29 cellular contexts compared by ENCODE assay signal in genomic region chr22:24485170-24485569, GRCh38. TPM values are rescaled to one million over a fixed set of nuclear protein-coding genes. Genes with fewer than 3 reads are reported as not detected.
"Had no signal": no experiment of that assay in that cellular context is flagged by ENCODE, and none has a peak within 500 bp of the region (broad histone marks: within the 10 kb centered on the region; RNA-seq: fewer than 3 reads in every experiment).

No MANE protein-coding gene starts in this region.

- H3K27ac ChIP-seq: adrenal gland, body of pancreas, colonic mucosa, epithelial cell of prostate, esophagus squamous epithelium, gastroesophageal sphincter, heart left ventricle, WERI-Rb-1 had no signal

- DNase-seq: activated B cell treated with CpG ODN at 0.5 μM for 24 hours; activated CD4-positive, alpha-beta T cell treated with anti-CD3 and anti-CD28 coated beads for 48 hours; activated CD4-positive, alpha-beta T cell treated with anti-CD3 and anti-CD28 coated beads, Interleukin-2, amount 50 U/mL, for 1 hour; activated CD4-positive, alpha-beta T cell treated with anti-CD3 and anti-CD28 coated beads, Interleukin-2, amount 50 U/mL, for 48 hours; activated CD8-positive, alpha-beta memory T cell treated with anti-CD3 and anti-CD28 coated beads for 24 hours; activated effector memory CD4-positive, alpha-beta T cell treated with anti-CD3 and anti-CD28 coated beads, Interleukin-2, amount 50 U/mL, for 16 hours; activated naive CD8-positive, alpha-beta T cell treated with anti-CD3 and anti-CD28 coated beads for 36 hours; activated naive CD8-positive, alpha-beta T cell treated with anti-CD3 and anti-CD28 coated beads, Interleukin-2, amount 50 U/mL, for 24 hours; activated T-cell treated with anti-CD3 and anti-CD28 coated beads, Interleukin-2, amount 50 U/mL, for 48 hours; adrenal gland; amygdala; aorta; body of pancreas; caudate nucleus; colonic mucosa; effector CD8-positive, alpha-beta T cell; esophagus squamous epithelium; foreskin melanocyte; heart left ventricle; T-helper 17 cell; T1000; WERI-Rb-1 had no signal

- ATAC-seq: activated CD4-positive, CD25-positive, alpha-beta regulatory T cell treated with anti-CD3 and anti-CD28 coated beads, Interleukin-2, amount 50 U/mL, for 24 hours; activated naive CD8-positive, alpha-beta T cell treated with anti-CD3 and anti-CD28 coated beads, Interleukin-2, amount 50 U/mL, for 24 hours; body of pancreas; gastroesophageal sphincter; T-helper 17 cell had no signal

- H3K4me3 ChIP-seq: adrenal gland, body of pancreas, colonic mucosa, esophagus squamous epithelium, gastroesophageal sphincter, heart left ventricle had no signal

- H3K36me3 ChIP-seq: adrenal gland, colonic mucosa, esophagus squamous epithelium, gastroesophageal sphincter, heart left ventricle, WERI-Rb-1 had no signal

- H3K4me1 ChIP-seq: colonic mucosa had no signal

- FAIRE-seq: endometrium, endothelial cell of umbilical vein had no signal

- H3K27me3 ChIP-seq: adrenal gland, body of pancreas, colonic mucosa, esophagus squamous epithelium, gastroesophageal sphincter, heart left ventricle had no signal

- H3K9me3 ChIP-seq: adrenal gland, body of pancreas, colonic mucosa, esophagus squamous epithelium, gastroesophageal sphincter, heart left ventricle had no signal

RNA-seq across cellular contexts. Expression of gene UPB1, which starts 10.0 kb away (rescaled TPM):
- total RNA-seq: dermis microvascular lymphatic vessel endothelial cell, fibroblast of lung had no signal
